In the genomic region with DNA sequence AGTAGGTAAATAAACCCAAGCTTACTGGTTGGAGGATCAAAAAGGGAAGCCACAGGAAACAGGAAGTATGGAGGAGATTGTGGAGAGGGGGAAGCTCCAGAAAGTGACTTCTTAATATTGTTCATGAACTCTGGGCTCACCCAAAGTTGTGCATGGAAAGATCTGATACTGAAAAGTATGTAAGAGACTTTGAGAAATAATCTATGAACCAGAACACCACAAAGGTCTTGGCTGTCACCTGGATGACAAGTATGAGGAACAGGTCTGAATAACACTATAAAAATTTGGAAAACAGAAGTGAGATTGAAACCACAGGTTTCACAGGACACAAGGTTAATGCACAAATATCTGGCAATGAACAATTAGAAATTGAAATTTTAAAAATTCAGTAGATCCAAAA, we compare ENCODE assay signal across 1 cellular context.
TF ChIP-seq lines count a peak whose summit lies in the region.

No MANE protein-coding gene starts in this region.

TF ChIP-seq in HepG2, 621 proteins besides CTCF, POLR2A, EP300 and RAD21 (continued from another document):
- TF ChIP-seq, protein P1, sequence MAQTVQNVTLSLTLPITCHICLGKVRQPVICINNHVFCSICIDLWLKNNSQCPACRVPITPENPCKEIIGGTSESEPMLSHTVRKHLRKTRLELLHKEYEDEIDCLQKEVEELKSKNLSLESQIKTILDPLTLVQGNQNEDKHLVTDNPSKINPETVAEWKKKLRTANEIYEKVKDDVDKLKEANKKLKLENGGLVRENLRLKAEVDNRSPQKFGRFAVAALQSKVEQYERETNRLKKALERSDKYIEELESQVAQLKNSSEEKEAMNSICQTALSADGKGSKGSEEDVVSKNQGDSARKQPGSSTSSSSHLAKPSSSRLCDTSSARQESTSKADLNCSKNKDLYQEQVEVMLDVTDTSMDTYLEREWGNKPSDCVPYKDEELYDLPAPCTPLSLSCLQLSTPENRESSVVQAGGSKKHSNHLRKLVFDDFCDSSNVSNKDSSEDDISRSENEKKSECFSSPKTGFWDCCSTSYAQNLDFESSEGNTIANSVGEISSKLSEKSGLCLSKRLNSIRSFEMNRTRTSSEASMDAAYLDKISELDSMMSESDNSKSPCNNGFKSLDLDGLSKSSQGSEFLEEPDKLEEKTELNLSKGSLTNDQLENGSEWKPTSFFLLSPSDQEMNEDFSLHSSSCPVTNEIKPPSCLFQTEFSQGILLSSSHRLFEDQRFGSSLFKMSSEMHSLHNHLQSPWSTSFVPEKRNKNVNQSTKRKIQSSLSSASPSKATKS (CRISPR knock-in tag; IDR thresholded peaks at IDR 0.05) = no peak
- TF ChIP-seq ZNF605 (CRISPR knock-in tag; IDR thresholded peaks at IDR 0.05) = no peak
- no peak for TF ChIP-seq ZNF572 (CRISPR knock-in tag; IDR thresholded peaks at IDR 0.05)
- TF ChIP-seq ZNF737 (CRISPR knock-in tag; IDR thresholded peaks at IDR 0.05; ENCODE audit: borderline replicate concordance) = no peak
- no peak for TF ChIP-seq FOXA3 (CRISPR knock-in tag; IDR thresholded peaks at IDR 0.05)
- no peak for TF ChIP-seq ZNF10 (CRISPR knock-in tag; IDR thresholded peaks at IDR 0.05; ENCODE audit: borderline replicate concordance, low read depth)
- no peak for TF ChIP-seq ZFP90 (CRISPR knock-in tag; IDR thresholded peaks at IDR 0.05; ENCODE audit: borderline replicate concordance)
- TF ChIP-seq ZNF644 (CRISPR knock-in tag; IDR thresholded peaks at IDR 0.05; ENCODE audit: low read depth) = no peak
TF ChIP-seq in HepG2: peak in this region for 0.
